1 cellular context compared by ENCODE assay signal in genomic region chr6:28606424-28607391, GRCh38.
TF ChIP-seq lines count a peak whose summit lies in the region.

No MANE protein-coding gene starts in this region.

TF ChIP-seq in HepG2, 621 proteins besides CTCF, POLR2A, EP300 and RAD21 (continued from another document and continues in another):
- no peak for TF ChIP-seq AHDC1 (CRISPR knock-in tag; IDR thresholded peaks at IDR 0.05; ENCODE audit: borderline replicate concordance)
- peak; percentile 62; the same call in 1 of the 2 replicates for TF ChIP-seq MXD4 (CRISPR knock-in tag; IDR thresholded peaks at IDR 0.05)
- peak; percentile 35 for TF ChIP-seq HNRNPLL (IDR thresholded peaks at IDR 0.05; ENCODE audit: low read depth, low read length, poor library complexity, severe bottlenecking)
- TF ChIP-seq ZNF580 (CRISPR knock-in tag; IDR thresholded peaks at IDR 0.05; ENCODE audit: borderline replicate concordance, low read depth), result peak; percentile 50; the same call in 1 of the 2 replicates
- TF ChIP-seq ARID3A (IDR thresholded peaks at IDR 0.05; ENCODE audit: low read depth, low read length), result peak; percentile 41; the same call in 1 of the 2 replicates
- TF ChIP-seq CC2D1A (CRISPR knock-in tag; IDR thresholded peaks at IDR 0.05), result no peak
- TF ChIP-seq ATF7 (IDR thresholded peaks at IDR 0.05), result no peak
- TF ChIP-seq ATF7 (CRISPR knock-in tag; IDR thresholded peaks at IDR 0.05), result peak; percentile 68; the same call in 1 of the 2 replicates
- TF ChIP-seq MIER2 (CRISPR knock-in tag; IDR thresholded peaks at IDR 0.05), result peak; percentile 34; the same call in 1 of the 2 replicates
- peak; percentile 75 for TF ChIP-seq GATAD2A (CRISPR knock-in tag; IDR thresholded peaks at IDR 0.05)
- no peak for TF ChIP-seq RORA (CRISPR knock-in tag; IDR thresholded peaks at IDR 0.05)
- TF ChIP-seq ZNF430 (CRISPR knock-in tag; IDR thresholded peaks at IDR 0.05), result peak; percentile 81; the same call in 1 of the 2 replicates
- TF ChIP-seq SP4 (CRISPR knock-in tag; IDR thresholded peaks at IDR 0.05), result peak; percentile 58
- peak; percentile 46; the same call in 1 of the 2 replicates for TF ChIP-seq IKZF5 (CRISPR knock-in tag; IDR thresholded peaks at IDR 0.05)
- TF ChIP-seq NCOR1 (IDR thresholded peaks at IDR 0.05; ENCODE audit: borderline replicate concordance, low read length), result peak; percentile 79; the same call in 1 of the 2 replicates
- peak; percentile 62; the same call in 1 of the 2 replicates for TF ChIP-seq REPIN1 (CRISPR knock-in tag; IDR thresholded peaks at IDR 0.05; ENCODE audit: borderline replicate concordance, low read depth)
- 0 out of 2 replicates have a peak, but pooled peaks have one; percentile 12 for TF ChIP-seq E2F2 (CRISPR knock-in tag; IDR thresholded peaks at IDR 0.05; ENCODE audit: borderline replicate concordance)
- TF ChIP-seq NR2F6 (IDR thresholded peaks at IDR 0.05), result peak; percentile 65
- no peak; the same call in 1 of the 2 replicates for TF ChIP-seq NR2F6 (CRISPR knock-in tag; IDR thresholded peaks at IDR 0.05)
- TF ChIP-seq KAT7 (CRISPR knock-in tag; IDR thresholded peaks at IDR 0.05; ENCODE audit: borderline replicate concordance), result no peak
- TF ChIP-seq THAP11 (CRISPR knock-in tag; IDR thresholded peaks at IDR 0.05), result peak; percentile 56
- TF ChIP-seq TOPORS (CRISPR knock-in tag; IDR thresholded peaks at IDR 0.05), result 0 out of 2 replicates have a peak, but pooled peaks have one; percentile 48
- no peak for TF ChIP-seq ZNF264 (CRISPR knock-in tag; IDR thresholded peaks at IDR 0.05)
- TF ChIP-seq MAFF (IDR thresholded peaks at IDR 0.05; ENCODE audit: low read depth, low read length), result no peak
- 0 out of 2 replicates have a peak, but pooled peaks have one; percentile 0 for TF ChIP-seq MLX (CRISPR knock-in tag; IDR thresholded peaks at IDR 0.05)
- TF ChIP-seq ZFP91 (CRISPR knock-in tag; IDR thresholded peaks at IDR 0.05; ENCODE audit: borderline replicate concordance), result peak; percentile 23; the same call in 1 of the 2 replicates
- no peak for TF ChIP-seq ELF4 (CRISPR knock-in tag; IDR thresholded peaks at IDR 0.05; ENCODE audit: borderline replicate concordance)
- TF ChIP-seq ZBTB10 (CRISPR knock-in tag; IDR thresholded peaks at IDR 0.05; ENCODE audit: borderline replicate concordance), result peak; percentile 19; the same call in 1 of the 2 replicates
- TF ChIP-seq TBX3 (IDR thresholded peaks at IDR 0.05; ENCODE audit: borderline replicate concordance), result peak; percentile 49; the same call in 1 of the 2 replicates
- TF ChIP-seq MED1 (CRISPR knock-in tag; IDR thresholded peaks at IDR 0.05), result 0 out of 2 replicates have a peak, but pooled peaks have one; percentile 49
- peak; percentile 20; the same call in 1 of the 2 replicates for TF ChIP-seq ELF1 (CRISPR knock-in tag; IDR thresholded peaks at IDR 0.05)
- peak; percentile 20; the same call in 1 of the 2 replicates for TF ChIP-seq DDIT3 (CRISPR knock-in tag; IDR thresholded peaks at IDR 0.05)
- TF ChIP-seq ESRRA (CRISPR knock-in tag; IDR thresholded peaks at IDR 0.05; ENCODE audit: low read depth), result 0 out of 2 replicates have a peak, but pooled peaks have one; percentile 48
- TF ChIP-seq SALL2 (CRISPR knock-in tag; IDR thresholded peaks at IDR 0.05), result 0 out of 2 replicates have a peak, but pooled peaks have one; percentile 33
- peak; percentile 63; the same call in 1 of the 2 replicates for TF ChIP-seq KDM5A (IDR thresholded peaks at IDR 0.05; ENCODE audit: borderline replicate concordance, low read length)
- TF ChIP-seq GFI1 (CRISPR knock-in tag; IDR thresholded peaks at IDR 0.05; ENCODE audit: borderline replicate concordance), result no peak
- peak; percentile 38; the same call in 1 of the 2 replicates for TF ChIP-seq REXO4 (CRISPR knock-in tag; IDR thresholded peaks at IDR 0.05; ENCODE audit: borderline replicate concordance)
- 0 out of 2 replicates have a peak, but pooled peaks have one; percentile 47 for TF ChIP-seq ZNF451 (CRISPR knock-in tag; IDR thresholded peaks at IDR 0.05)
- TF ChIP-seq TBX2 (CRISPR knock-in tag; IDR thresholded peaks at IDR 0.05; ENCODE audit: borderline replicate concordance), result peak; percentile 42; the same call in 1 of the 2 replicates
- peak; percentile 32; the same call in 1 of the 2 replicates for TF ChIP-seq ZKSCAN1 (IDR thresholded peaks at IDR 0.05; ENCODE audit: low read length)
- peak; percentile 85; the same call in 1 of the 2 replicates for TF ChIP-seq MTF2 (CRISPR knock-in tag; IDR thresholded peaks at IDR 0.05; ENCODE audit: borderline replicate concordance)
- peak; percentile 8; the same call in 1 of the 2 replicates for TF ChIP-seq ZNF652 (CRISPR knock-in tag; IDR thresholded peaks at IDR 0.05; ENCODE audit: borderline replicate concordance, low read depth)
- TF ChIP-seq ZBTB7A (CRISPR knock-in tag; IDR thresholded peaks at IDR 0.05), result peak; percentile 81
